In the genomic region with DNA sequence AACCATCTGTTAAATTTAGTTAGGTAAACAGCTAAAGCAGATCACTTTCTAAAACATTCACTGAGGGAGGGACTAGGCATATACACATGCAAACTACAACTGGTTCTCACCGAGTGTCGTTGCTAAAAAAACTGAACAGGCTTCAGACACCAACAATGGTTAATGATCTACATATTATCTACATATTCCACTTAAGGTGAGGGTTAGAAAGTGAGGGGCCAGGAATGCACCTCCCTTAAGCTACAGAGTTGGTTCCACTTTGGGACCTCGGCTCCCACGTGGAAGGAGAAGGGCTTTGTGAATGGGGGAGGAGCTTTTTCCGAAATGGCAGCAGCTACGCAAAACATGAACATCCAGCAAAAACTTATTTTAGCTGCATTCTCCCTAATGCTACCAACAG, we compare ENCODE assay signal across 11 cellular contexts. TPM values are rescaled to one million over a fixed set of nuclear protein-coding genes. Genes with fewer than 3 reads are reported as not detected.
DNase-seq lines count a peak whose midpoint lies in the region; ATAC-seq and TF ChIP-seq lines count a peak whose summit lies in the region.
"Had no signal": no experiment of that assay in that cellular context is flagged by ENCODE, and none has a peak within 500 bp of the region (broad histone marks: within the 10 kb centered on the region; RNA-seq: fewer than 3 reads in every experiment).

No MANE protein-coding gene starts in this region.

- H3K36me3 Mint-ChIP-seq in WTC11 (peaks cover 17% of the 10 kb centered on the region), glutamatergic neuron (ENCODE audit: unreplicated experiment) (peaks cover 4% of the 10 kb centered on the region)
- H3K36me3 Mint-ChIP-seq in stimulated activated naive B cell treated with anti-CD40 and anti-IgM and Interleukin-4, amounts not matched to agents 10 μg/mL and 1 μg/mL and 100 μg/mL, for 72 hours, result no peaks in the 10 kb centered on the region
- H3K36me3 Mint-ChIP-seq: memory B cell had no signal

- H3K9me3 Mint-ChIP-seq in WTC11 (no peaks in the 10 kb centered on the region), glutamatergic neuron (ENCODE audit: unreplicated experiment) (peaks cover 9% of the 10 kb centered on the region)
- H3K9me3 Mint-ChIP-seq in stimulated activated naive B cell treated with anti-CD40 and anti-IgM and Interleukin-4, amounts not matched to agents 10 μg/mL and 1 μg/mL and 100 μg/mL, for 72 hours, result no peaks in the 10 kb centered on the region

- DNase-seq in WTC11 (ENCODE audit: low spot score) (no peak), glutamatergic neuron (no peak), pons (ENCODE audit: low spot score) (peak; percentile 51), occipital lobe (lab: John Stamatoyannopoulos, UW) (no peak), BE2C (no peak)
- no peak for DNase-seq in stimulated activated naive B cell treated with anti-CD40 and anti-IgM and Interleukin-4, amounts not matched to agents 10 μg/mL and 1 μg/mL and 100 μg/mL, for 72 hours
- DNase-seq in activated T-cell treated with anti-CD3 and anti-CD28 coated beads, Interleukin-2, amount 50 U/mL, for 48 hours, result no peak
- DNase-seq: DMS79 treated with DMSO at 0.1 percent for 48 hours had no signal

- peak overlapping the region; percentile 100 for H3K27ac Mint-ChIP-seq in WTC11
- H3K27ac Mint-ChIP-seq in glutamatergic neuron (ENCODE audit: unreplicated experiment), result no peak overlapping the region
- H3K27ac Mint-ChIP-seq in stimulated activated naive B cell treated with anti-CD40 and anti-IgM and Interleukin-4, amounts not matched to agents 10 μg/mL and 1 μg/mL and 100 μg/mL, for 72 hours, result no peak overlapping the region
- H3K27ac Mint-ChIP-seq: memory B cell had no signal

- H3K27me3 Mint-ChIP-seq in WTC11 (ENCODE audit: low read depth) (no peaks in the 10 kb centered on the region), glutamatergic neuron (ENCODE audit: unreplicated experiment) (peaks cover 18% of the 10 kb centered on the region)
- peaks cover 63 to 82% of the 10 kb centered on the region in 2 donors for H3K27me3 Mint-ChIP-seq in stimulated activated naive B cell treated with anti-CD40 and anti-IgM and Interleukin-4, amounts not matched to agents 10 μg/mL and 1 μg/mL and 100 μg/mL, for 72 hours

- H3K9me3 ChIP-seq in BE2C, result no peaks in the 10 kb centered on the region

- H3K4me1 Mint-ChIP-seq in WTC11, result peaks cover 78% of the 10 kb centered on the region
- peaks cover 65% of the 10 kb centered on the region for H3K4me1 Mint-ChIP-seq in glutamatergic neuron (ENCODE audit: low read depth, unreplicated experiment)
- peaks cover 7 to 20% of the 10 kb centered on the region in 2 donors for H3K4me1 Mint-ChIP-seq in stimulated activated naive B cell treated with anti-CD40 and anti-IgM and Interleukin-4, amounts not matched to agents 10 μg/mL and 1 μg/mL and 100 μg/mL, for 72 hours
- H3K4me1 Mint-ChIP-seq: memory B cell had no signal

- H3K4me1 ChIP-seq in BE2C, result peaks cover 9% of the 10 kb centered on the region; the same call in 1 of the 2 replicates

- no peaks in the 10 kb centered on the region for H3K27me3 ChIP-seq in BE2C

- H3K36me3 ChIP-seq in BE2C, result peaks cover 14% of the 10 kb centered on the region

- TF ChIP-seq CTCF in C4-2B (conservative IDR thresholded peaks at IDR 0.05), result no peak
- TF ChIP-seq CTCF in WTC11 (IDR thresholded peaks at IDR 0.05), result no peak
- TF ChIP-seq CTCF in glutamatergic neuron (IDR thresholded peaks at IDR 0.05; ENCODE audit: partially characterized antibody, unreplicated experiment), result no peak
- TF ChIP-seq CTCF in BE2C (IDR thresholded peaks at IDR 0.05; ENCODE audit: low read depth, low read length), result no peak

- no peak for ATAC-seq in WTC11
- no peak for ATAC-seq in stimulated activated naive B cell treated with anti-CD40 and anti-IgM and Interleukin-4, amounts not matched to agents 10 μg/mL and 1 μg/mL and 100 μg/mL, for 72 hours (replicated peaks)

- CTCF ChIA-PET in WTC11 (lab: Charles Lee), result interaction anchor here (1.1 to 2.3 kb wide), 6 partner anchors 14 to 368 kb away, joined by 3 to 11 read pairs (median 4); no protein-coding TSS in a partner anchor

- peak overlapping the region; percentile 96 for H3K4me3 Mint-ChIP-seq in WTC11
- H3K4me3 Mint-ChIP-seq in glutamatergic neuron (ENCODE audit: unreplicated experiment), result peak overlapping the region; percentile 97
- no peak overlapping the region for H3K4me3 Mint-ChIP-seq in stimulated activated naive B cell treated with anti-CD40 and anti-IgM and Interleukin-4, amounts not matched to agents 10 μg/mL and 1 μg/mL and 100 μg/mL, for 72 hours
- H3K4me3 Mint-ChIP-seq: memory B cell had no signal

- peak overlapping the region; percentile 90 for H3K27ac ChIP-seq in C4-2B

- POLR2A ChIA-PET in WTC11 (lab: Charles Lee), result interaction anchor here (0.6 to 1.0 kb wide), 2 partner anchors 9 to 92 kb away, joined by 3 to 4 read pairs; no protein-coding TSS in a partner anchor

- H3K4me3 ChIP-seq in BE2C (ENCODE audit: low read depth, low read length), result no peak overlapping the region

TF ChIP-seq in WTC11, 78 proteins besides CTCF, POLR2A, EP300 and RAD21:
- TF ChIP-seq, protein P1, sequence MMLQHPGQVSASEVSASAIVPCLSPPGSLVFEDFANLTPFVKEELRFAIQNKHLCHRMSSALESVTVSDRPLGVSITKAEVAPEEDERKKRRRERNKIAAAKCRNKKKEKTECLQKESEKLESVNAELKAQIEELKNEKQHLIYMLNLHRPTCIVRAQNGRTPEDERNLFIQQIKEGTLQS (CRISPR knock-in tag; conservative IDR thresholded peaks at IDR 0.05), result no peak
- TF ChIP-seq, protein P2, sequence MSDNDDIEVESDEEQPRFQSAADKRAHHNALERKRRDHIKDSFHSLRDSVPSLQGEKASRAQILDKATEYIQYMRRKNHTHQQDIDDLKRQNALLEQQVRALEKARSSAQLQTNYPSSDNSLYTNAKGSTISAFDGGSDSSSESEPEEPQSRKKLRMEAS (CRISPR knock-in tag; IDR thresholded peaks at IDR 0.05), result peak; percentile 60
- 0 out of 2 replicates have a peak, but pooled peaks have one; percentile 22 for TF ChIP-seq TEAD1 (CRISPR knock-in tag; IDR thresholded peaks at IDR 0.05)

RNA-seq across cellular contexts. Expression of a gene that starts 5.8 kb away (rescaled TPM):
- total RNA-seq in WTC11 (2021) (175 to 191 TPM (median 181 TPM) in 3 replicates), glutamatergic neuron (ENCODE audit: unreplicated experiment) (174 TPM), occipital lobe (52.9 TPM)
- 99.8 TPM for polyA plus RNA-seq in BE2C (2012; ENCODE audit: insufficient read depth, insufficient read length, low read depth)
- total RNA-seq: OCI-LY7 had no signal

Comparison
In these comparisons a context has a peak if more than half of its experiments do, and no peak if none do; other contexts are left out.
1. H3K4me3 Mint-ChIP-seq: peak in WTC11 (single experiment) and glutamatergic neuron (single experiment); none in stimulated activated naive B cell treated with anti-CD40 and anti-IgM and Interleukin-4, amounts not matched to agents 10 μg/mL and 1 μg/mL and 100 μg/mL, for 72 hours (0 of 2).